Comparison of ENCODE assay signal across 1 cellular context in the genomic region with DNA sequence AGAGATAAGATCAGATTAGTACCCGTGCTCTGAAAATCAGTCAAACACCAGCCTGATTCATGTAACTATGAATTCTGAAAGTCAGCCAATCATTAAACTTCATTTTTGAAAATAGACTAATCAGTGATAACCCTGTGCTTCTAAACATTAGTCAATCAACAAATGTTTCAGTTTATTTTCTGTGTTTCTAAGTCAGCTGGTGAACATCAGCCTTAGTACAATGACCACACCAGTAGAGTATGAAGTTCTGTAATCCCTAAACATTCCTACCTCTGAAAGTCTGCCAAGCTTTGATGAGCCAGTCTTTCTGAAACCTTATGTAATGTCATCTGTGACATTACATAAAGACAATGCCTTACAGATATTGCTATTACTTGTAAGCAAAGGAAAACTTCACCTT.
TF ChIP-seq lines count a peak whose summit lies in the region.

No MANE protein-coding gene starts in this region.

TF ChIP-seq in IMR-90, 13 proteins besides CTCF, POLR2A, EP300 and RAD21 (continued from another document):
- TF ChIP-seq RCOR1 (IDR thresholded peaks at IDR 0.05; ENCODE audit: insufficient replicate concordance, low read length) (no peak), SMC3 (IDR thresholded peaks at IDR 0.05; ENCODE audit: low read depth, low read length) (no peak), RFX5 (IDR thresholded peaks at IDR 0.05; ENCODE audit: low read depth, low read length) (no peak), MAFK (IDR thresholded peaks at IDR 0.05; ENCODE audit: low read depth, low read length) (no peak), CHD1 (IDR thresholded peaks at IDR 0.05; ENCODE audit: low read depth, low read length) (no peak), MAZ (IDR thresholded peaks at IDR 0.05; ENCODE audit: borderline replicate concordance, low read depth, low read length) (no peak)
- TF ChIP-seq, protein P1, sequence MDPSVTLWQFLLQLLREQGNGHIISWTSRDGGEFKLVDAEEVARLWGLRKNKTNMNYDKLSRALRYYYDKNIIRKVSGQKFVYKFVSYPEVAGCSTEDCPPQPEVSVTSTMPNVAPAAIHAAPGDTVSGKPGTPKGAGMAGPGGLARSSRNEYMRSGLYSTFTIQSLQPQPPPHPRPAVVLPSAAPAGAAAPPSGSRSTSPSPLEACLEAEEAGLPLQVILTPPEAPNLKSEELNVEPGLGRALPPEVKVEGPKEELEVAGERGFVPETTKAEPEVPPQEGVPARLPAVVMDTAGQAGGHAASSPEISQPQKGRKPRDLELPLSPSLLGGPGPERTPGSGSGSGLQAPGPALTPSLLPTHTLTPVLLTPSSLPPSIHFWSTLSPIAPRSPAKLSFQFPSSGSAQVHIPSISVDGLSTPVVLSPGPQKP (IDR thresholded peaks at IDR 0.05; ENCODE audit: borderline replicate concordance, low read depth, low read length) = no peak
